Comparison of ENCODE assay signal across 1 cellular context in the genomic region with DNA sequence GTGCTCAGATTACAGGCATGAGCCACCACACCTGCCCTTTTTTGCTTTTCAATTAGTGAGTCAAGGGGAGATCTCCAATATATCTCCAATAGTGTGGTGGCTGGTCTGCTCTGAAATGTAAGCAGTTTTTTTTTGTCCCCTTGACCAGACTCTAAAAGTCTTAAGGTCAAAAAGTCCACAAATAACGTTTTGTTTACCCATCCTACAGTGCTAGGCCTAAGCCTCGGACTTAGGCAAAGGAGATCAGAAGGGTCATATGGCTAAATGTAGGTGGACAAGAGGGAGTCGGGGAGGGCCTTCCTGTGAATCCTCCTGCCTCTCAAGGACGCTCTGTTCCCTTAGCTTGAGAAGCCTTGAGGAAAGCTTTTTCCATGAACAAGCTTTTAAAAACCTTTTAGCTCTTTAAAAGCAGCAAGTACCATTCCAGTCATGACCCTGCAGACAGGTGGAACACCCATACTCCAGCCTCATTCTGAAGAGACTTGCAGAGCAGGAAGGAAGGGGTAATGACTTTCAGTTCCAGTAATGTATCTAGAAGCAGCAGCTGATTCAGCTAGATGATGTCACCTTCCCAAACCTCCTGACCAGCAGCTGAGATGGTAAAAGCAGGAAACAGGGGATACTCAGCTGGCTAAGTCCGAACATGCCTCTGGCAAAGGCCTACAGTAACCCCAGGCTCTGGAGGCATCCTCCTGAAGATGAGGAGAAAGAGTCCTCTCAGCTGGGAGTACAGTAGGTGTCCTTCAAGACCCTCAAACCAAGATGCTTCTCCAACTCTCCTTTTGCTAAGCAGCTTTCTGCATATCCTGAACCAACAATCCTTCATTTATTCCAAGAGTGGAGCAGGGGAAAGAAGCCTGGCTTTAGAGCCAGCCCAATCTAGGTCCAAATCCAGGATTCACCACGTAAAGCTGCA.
TF ChIP-seq lines count a peak whose summit lies in the region.

No MANE protein-coding gene starts in this region.

TF ChIP-seq in HepG2, 621 proteins besides CTCF, POLR2A, EP300 and RAD21 (continued from another document and continues in another):
- TF ChIP-seq, protein P1, sequence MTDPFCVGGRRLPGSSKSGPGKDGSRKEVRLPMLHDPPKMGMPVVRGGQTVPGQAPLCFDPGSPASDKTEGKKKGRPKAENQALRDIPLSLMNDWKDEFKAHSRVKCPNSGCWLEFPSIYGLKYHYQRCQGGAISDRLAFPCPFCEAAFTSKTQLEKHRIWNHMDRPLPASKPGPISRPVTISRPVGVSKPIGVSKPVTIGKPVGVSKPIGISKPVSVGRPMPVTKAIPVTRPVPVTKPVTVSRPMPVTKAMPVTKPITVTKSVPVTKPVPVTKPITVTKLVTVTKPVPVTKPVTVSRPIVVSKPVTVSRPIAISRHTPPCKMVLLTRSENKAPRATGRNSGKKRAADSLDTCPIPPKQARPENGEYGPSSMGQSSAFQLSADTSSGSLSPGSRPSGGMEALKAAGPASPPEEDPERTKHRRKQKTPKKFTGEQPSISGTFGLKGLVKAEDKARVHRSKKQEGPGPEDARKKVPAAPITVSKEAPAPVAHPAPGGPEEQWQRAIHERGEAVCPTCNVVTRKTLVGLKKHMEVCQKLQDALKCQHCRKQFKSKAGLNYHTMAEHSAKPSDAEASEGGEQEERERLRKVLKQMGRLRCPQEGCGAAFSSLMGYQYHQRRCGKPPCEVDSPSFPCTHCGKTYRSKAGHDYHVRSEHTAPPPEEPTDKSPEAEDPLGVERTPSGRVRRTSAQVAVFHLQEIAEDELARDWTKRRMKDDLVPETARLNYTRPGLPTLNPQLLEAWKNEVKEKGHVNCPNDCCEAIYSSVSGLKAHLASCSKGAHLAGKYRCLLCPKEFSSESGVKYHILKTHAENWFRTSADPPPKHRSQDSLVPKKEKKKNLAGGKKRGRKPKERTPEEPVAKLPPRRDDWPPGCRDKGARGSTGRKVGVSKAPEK (CRISPR knock-in tag; IDR thresholded peaks at IDR 0.05; ENCODE audit: borderline replicate concordance) = no peak
- TF ChIP-seq, protein P2, sequence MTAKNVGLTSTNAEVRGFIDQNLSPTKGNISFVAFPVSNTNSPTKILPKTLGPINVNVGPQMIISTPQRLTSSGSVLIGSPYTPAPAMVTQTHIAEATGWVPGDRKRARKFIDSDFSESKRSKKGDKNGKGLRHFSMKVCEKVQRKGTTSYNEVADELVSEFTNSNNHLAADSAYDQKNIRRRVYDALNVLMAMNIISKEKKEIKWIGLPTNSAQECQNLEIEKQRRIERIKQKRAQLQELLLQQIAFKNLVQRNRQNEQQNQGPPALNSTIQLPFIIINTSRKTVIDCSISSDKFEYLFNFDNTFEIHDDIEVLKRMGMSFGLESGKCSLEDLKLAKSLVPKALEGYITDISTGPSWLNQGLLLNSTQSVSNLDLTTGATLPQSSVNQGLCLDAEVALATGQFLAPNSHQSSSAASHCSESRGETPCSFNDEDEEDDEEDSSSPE (CRISPR knock-in tag; IDR thresholded peaks at IDR 0.05) = no peak
- TF ChIP-seq, protein P3, sequence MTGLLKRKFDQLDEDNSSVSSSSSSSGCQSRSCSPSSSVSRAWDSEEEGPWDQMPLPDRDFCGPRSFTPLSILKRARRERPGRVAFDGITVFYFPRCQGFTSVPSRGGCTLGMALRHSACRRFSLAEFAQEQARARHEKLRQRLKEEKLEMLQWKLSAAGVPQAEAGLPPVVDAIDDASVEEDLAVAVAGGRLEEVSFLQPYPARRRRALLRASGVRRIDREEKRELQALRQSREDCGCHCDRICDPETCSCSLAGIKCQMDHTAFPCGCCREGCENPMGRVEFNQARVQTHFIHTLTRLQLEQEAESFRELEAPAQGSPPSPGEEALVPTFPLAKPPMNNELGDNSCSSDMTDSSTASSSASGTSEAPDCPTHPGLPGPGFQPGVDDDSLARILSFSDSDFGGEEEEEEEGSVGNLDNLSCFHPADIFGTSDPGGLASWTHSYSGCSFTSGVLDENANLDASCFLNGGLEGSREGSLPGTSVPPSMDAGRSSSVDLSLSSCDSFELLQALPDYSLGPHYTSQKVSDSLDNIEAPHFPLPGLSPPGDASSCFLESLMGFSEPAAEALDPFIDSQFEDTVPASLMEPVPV (CRISPR knock-in tag; IDR thresholded peaks at IDR 0.05) = peak; percentile 40; the same call in 1 of the 2 replicates
- no peak for TF ChIP-seq DNMT1 (CRISPR knock-in tag; IDR thresholded peaks at IDR 0.05)
- 0 out of 2 replicates have a peak, but pooled peaks have one; percentile 27 for TF ChIP-seq CCDC6 (CRISPR knock-in tag; IDR thresholded peaks at IDR 0.05)
- no peak for TF ChIP-seq TCF7 (IDR thresholded peaks at IDR 0.05; ENCODE audit: low read depth)
- TF ChIP-seq HOXA9 (CRISPR knock-in tag; IDR thresholded peaks at IDR 0.05; ENCODE audit: borderline replicate concordance) = no peak
- peak; percentile 56; the same call in 1 of the 2 replicates for TF ChIP-seq ZNF644 (CRISPR knock-in tag; IDR thresholded peaks at IDR 0.05; ENCODE audit: low read depth)
- TF ChIP-seq, protein P4, sequence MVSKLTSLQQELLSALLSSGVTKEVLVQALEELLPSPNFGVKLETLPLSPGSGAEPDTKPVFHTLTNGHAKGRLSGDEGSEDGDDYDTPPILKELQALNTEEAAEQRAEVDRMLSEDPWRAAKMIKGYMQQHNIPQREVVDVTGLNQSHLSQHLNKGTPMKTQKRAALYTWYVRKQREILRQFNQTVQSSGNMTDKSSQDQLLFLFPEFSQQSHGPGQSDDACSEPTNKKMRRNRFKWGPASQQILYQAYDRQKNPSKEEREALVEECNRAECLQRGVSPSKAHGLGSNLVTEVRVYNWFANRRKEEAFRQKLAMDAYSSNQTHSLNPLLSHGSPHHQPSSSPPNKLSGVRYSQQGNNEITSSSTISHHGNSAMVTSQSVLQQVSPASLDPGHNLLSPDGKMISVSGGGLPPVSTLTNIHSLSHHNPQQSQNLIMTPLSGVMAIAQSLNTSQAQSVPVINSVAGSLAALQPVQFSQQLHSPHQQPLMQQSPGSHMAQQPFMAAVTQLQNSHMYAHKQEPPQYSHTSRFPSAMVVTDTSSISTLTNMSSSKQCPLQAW (CRISPR knock-in tag; IDR thresholded peaks at IDR 0.05) = peak; percentile 4; the same call in 1 of the 2 replicates
- TF ChIP-seq, protein P5, sequence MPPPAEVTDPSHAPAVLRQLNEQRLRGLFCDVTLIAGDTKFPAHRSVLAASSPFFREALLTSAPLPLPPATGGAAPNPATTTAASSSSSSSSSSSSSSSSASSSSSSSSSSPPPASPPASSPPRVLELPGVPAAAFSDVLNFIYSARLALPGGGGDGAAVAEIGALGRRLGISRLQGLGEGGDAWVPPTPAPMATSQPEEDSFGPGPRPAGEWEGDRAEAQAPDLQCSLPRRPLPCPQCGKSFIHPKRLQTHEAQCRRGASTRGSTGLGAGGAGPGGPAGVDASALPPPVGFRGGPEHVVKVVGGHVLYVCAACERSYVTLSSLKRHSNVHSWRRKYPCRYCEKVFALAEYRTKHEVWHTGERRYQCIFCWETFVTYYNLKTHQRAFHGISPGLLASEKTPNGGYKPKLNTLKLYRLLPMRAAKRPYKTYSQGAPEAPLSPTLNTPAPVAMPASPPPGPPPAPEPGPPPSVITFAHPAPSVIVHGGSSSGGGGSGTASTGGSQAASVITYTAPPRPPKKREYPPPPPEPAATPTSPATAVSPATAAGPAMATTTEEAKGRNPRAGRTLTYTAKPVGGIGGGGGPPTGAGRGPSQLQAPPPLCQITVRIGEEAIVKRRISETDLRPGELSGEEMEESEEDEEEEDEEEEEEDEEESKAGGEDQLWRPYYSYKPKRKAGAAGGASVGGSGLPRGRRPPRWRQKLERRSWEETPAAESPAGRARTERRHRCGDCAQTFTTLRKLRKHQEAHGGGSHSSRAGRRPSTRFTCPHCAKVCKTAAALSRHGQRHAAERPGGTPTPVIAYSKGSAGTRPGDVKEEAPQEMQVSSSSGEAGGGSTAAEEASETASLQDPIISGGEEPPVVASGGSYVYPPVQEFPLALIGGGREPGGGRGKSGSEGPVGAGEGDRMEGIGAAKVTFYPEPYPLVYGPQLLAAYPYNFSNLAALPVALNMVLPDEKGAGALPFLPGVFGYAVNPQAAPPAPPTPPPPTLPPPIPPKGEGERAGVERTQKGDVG (CRISPR knock-in tag; IDR thresholded peaks at IDR 0.05; ENCODE audit: borderline replicate concordance) = no peak
- no peak for TF ChIP-seq SYNCRIP (IDR thresholded peaks at IDR 0.05; ENCODE audit: insufficient read depth, low read depth, low read length)
- peak; percentile 37; the same call in 1 of the 2 replicates for TF ChIP-seq ELF1 (CRISPR knock-in tag; IDR thresholded peaks at IDR 0.05)
- TF ChIP-seq TCF7L2 (IDR thresholded peaks at IDR 0.05; ENCODE audit: low read depth, low read length) = no peak
- 0 out of 2 replicates have a peak, but pooled peaks have one; percentile 24 for TF ChIP-seq ARID2 (CRISPR knock-in tag; IDR thresholded peaks at IDR 0.05; ENCODE audit: borderline replicate concordance)
- TF ChIP-seq BORCS8-MEF2B (CRISPR knock-in tag; IDR thresholded peaks at IDR 0.05) = peak; percentile 17; the same call in 1 of the 2 replicates
- TF ChIP-seq, protein P6, sequence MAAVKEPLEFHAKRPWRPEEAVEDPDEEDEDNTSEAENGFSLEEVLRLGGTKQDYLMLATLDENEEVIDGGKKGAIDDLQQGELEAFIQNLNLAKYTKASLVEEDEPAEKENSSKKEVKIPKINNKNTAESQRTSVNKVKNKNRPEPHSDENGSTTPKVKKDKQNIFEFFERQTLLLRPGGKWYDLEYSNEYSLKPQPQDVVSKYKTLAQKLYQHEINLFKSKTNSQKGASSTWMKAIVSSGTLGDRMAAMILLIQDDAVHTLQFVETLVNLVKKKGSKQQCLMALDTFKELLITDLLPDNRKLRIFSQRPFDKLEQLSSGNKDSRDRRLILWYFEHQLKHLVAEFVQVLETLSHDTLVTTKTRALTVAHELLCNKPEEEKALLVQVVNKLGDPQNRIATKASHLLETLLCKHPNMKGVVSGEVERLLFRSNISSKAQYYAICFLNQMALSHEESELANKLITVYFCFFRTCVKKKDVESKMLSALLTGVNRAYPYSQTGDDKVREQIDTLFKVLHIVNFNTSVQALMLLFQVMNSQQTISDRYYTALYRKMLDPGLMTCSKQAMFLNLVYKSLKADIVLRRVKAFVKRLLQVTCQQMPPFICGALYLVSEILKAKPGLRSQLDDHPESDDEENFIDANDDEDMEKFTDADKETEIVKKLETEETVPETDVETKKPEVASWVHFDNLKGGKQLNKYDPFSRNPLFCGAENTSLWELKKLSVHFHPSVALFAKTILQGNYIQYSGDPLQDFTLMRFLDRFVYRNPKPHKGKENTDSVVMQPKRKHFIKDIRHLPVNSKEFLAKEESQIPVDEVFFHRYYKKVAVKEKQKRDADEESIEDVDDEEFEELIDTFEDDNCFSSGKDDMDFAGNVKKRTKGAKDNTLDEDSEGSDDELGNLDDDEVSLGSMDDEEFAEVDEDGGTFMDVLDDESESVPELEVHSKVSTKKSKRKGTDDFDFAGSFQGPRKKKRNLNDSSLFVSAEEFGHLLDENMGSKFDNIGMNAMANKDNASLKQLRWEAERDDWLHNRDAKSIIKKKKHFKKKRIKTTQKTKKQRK (IDR thresholded peaks at IDR 0.05; ENCODE audit: low read length) = no peak
- no peak for TF ChIP-seq GABPA (IDR thresholded peaks at IDR 0.05; ENCODE audit: low read depth, low read length)
- peak; percentile 51 for TF ChIP-seq GABPA (CRISPR knock-in tag; IDR thresholded peaks at IDR 0.05; ENCODE audit: low read depth)
- TF ChIP-seq, protein P7, sequence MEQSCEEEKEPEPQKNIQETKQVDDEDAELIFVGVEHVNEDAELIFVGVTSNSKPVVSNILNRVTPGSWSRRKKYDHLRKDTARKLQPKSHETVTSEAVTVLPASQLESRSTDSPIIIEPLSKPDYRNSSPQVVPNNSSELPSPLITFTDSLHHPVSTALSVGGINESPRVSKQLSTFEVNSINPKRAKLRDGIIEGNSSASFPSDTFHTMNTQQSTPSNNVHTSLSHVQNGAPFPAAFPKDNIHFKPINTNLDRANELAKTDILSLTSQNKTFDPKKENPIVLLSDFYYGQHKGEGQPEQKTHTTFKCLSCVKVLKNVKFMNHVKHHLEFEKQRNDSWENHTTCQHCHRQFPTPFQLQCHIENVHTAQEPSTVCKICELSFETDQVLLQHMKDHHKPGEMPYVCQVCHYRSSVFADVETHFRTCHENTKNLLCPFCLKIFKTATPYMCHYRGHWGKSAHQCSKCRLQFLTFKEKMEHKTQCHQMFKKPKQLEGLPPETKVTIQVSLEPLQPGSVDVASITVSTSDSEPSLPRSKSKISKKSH (CRISPR knock-in tag; IDR thresholded peaks at IDR 0.05; ENCODE audit: borderline replicate concordance) = no peak
- TF ChIP-seq SRSF1 (optimal IDR thresholded peaks at IDR 0.05; ENCODE audit: low read depth, low read length) = no peak
- TF ChIP-seq ZNF776 (CRISPR knock-in tag; IDR thresholded peaks at IDR 0.05) = no peak; the same call in 1 of the 2 replicates
- no peak for TF ChIP-seq ZNF660 (CRISPR knock-in tag; IDR thresholded peaks at IDR 0.05; ENCODE audit: borderline replicate concordance, low read depth)
- TF ChIP-seq HNRNPL (IDR thresholded peaks at IDR 0.05; ENCODE audit: low read depth, low read length) = no peak
- TF ChIP-seq TCF12 (IDR thresholded peaks at IDR 0.05) = no peak
- TF ChIP-seq TCF12 (CRISPR knock-in tag; IDR thresholded peaks at IDR 0.05) = no peak
- TF ChIP-seq, protein P8, sequence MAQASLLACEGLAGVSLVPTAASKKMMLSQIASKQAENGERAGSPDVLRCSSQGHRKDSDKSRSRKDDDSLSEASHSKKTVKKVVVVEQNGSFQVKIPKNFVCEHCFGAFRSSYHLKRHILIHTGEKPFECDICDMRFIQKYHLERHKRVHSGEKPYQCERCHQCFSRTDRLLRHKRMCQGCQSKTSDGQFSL (CRISPR knock-in tag; IDR thresholded peaks at IDR 0.05) = no peak
- TF ChIP-seq SMARCC2 (IDR thresholded peaks at IDR 0.05) = no peak
- no peak for TF ChIP-seq ATM (IDR thresholded peaks at IDR 0.05; ENCODE audit: borderline replicate concordance)
- TF ChIP-seq, protein P9, sequence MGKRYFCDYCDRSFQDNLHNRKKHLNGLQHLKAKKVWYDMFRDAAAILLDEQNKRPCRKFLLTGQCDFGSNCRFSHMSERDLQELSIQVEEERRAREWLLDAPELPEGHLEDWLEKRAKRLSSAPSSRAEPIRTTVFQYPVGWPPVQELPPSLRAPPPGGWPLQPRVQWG (CRISPR knock-in tag; IDR thresholded peaks at IDR 0.05; ENCODE audit: borderline replicate concordance, low read depth) = no peak
- peak; percentile 6; the same call in 1 of the 2 replicates for TF ChIP-seq GATA4 (IDR thresholded peaks at IDR 0.05; ENCODE audit: borderline replicate concordance, low read depth)
- TF ChIP-seq, protein P10, sequence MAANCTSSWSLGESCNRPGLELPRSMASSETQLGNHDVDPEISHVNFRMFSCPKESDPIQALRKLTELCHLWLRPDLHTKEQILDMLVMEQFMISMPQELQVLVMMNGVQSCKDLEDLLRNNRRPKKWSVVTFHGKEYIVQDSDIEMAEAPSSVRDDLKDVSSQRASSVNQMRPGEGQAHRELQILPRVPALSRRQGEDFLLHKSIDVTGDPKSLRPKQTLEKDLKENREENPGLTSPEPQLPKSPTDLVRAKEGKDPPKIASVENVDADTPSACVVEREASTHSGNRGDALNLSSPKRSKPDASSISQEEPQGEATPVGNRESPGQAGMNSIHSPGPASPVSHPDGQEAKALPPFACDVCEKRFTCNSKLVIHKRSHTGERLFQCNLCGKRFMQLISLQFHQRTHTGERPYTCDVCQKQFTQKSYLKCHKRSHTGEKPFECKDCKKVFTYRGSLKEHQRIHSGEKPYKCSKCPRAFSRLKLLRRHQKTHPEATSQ (CRISPR knock-in tag; IDR thresholded peaks at IDR 0.05; ENCODE audit: borderline replicate concordance) = peak; percentile 81
- TF ChIP-seq, protein P11, sequence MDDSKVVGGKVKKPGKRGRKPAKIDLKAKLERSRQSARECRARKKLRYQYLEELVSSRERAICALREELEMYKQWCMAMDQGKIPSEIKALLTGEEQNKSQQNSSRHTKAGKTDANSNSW (CRISPR knock-in tag; IDR thresholded peaks at IDR 0.05; ENCODE audit: borderline replicate concordance) = 0 out of 2 replicates have a peak, but pooled peaks have one; percentile 7
- no peak for TF ChIP-seq GTF2F1 (IDR thresholded peaks at IDR 0.05; ENCODE audit: low read length)
- no peak for TF ChIP-seq U2AF1 (optimal IDR thresholded peaks at IDR 0.05; ENCODE audit: low read depth, low read length)
- no peak for TF ChIP-seq ZNF75D (CRISPR knock-in tag; IDR thresholded peaks at IDR 0.05; ENCODE audit: borderline replicate concordance)
- TF ChIP-seq ZNF317 (CRISPR knock-in tag; IDR thresholded peaks at IDR 0.05) = peak; percentile 47; the same call in 1 of the 2 replicates
- TF ChIP-seq FOSL1 (CRISPR knock-in tag; IDR thresholded peaks at IDR 0.05; ENCODE audit: borderline replicate concordance) = no peak
